24 cellular contexts compared by ENCODE assay signal in genomic region chr3:22861426-22861825, GRCh38.
DNase-seq lines count a peak whose midpoint lies in the region; ATAC-seq lines count a peak whose summit lies in the region.
"Had no signal": no experiment of that assay in that cellular context is flagged by ENCODE, and none has a peak within 500 bp of the region (broad histone marks: within the 10 kb centered on the region; RNA-seq: fewer than 3 reads in every experiment).

No MANE protein-coding gene starts in this region.

- peak; percentile 11 for DNase-seq in NCI-H748 (lab: John Stamatoyannopoulos, UW; ENCODE audit: unreplicated experiment)
- no peak for DNase-seq in NCI-H748 treated with DMSO at 0.1 percent for 48 hours (lab: John Stamatoyannopoulos, UW)
- peak; percentile 40 for DNase-seq in SW480 (ENCODE audit: low spot score)
- peak; percentile 20 for DNase-seq in epithelial cell of prostate (ENCODE audit: low read depth, low spot score)
- DNase-seq in GDM1 (lab: John Stamatoyannopoulos, UW): no peak
- no peak for DNase-seq in T-helper 2 cell
- DNase-seq: CD4-positive, CD25-positive, alpha-beta regulatory T cell; DMS79; EL; GF-D8; GOT3; HFFc6; IMR-90; NCI-H1048; NCI-H1436; NCI-H187 treated with DMSO at 0.1 percent for 48 hours; NCI-H2107; NCI-H524; SK-N-SH; SW 1271 had no signal

- no peak for ATAC-seq in HG03354 (IDR thresholded peaks at IDR 0.05; ENCODE audit: poor library complexity, severe bottlenecking, unreplicated experiment)
- ATAC-seq: Panc1 had no signal

- H3K27ac ChIP-seq in epithelial cell of prostate: no peak overlapping the region
- H3K27ac ChIP-seq: BLaER1, KMS-11 had no signal

Comparison
In these comparisons a context has a peak if more than half of its experiments do, and no peak if none do; other contexts are left out.
1. DNase-seq: peak in NCI-H748 (single experiment), SW480 (single experiment) and epithelial cell of prostate (single experiment); none in NCI-H748 treated with DMSO at 0.1 percent for 48 hours (single experiment), GDM1 (single experiment) and T-helper 2 cell (0 of 5).